Comparison of ENCODE assay signal across 22 cellular contexts in genomic region chr15:101614761-101615160, GRCh38.
"Had no signal": no experiment of that assay in that cellular context is flagged by ENCODE, and none has a peak within 500 bp of the region (broad histone marks: within the 10 kb centered on the region; RNA-seq: fewer than 3 reads in every experiment).

No MANE protein-coding gene starts in this region.

- ATAC-seq: activated naive CD8-positive, alpha-beta T cell treated with anti-CD3 and anti-CD28 coated beads, Interleukin-2, amount 50 U/mL, for 24 hours; foreskin keratinocyte; stimulated activated naive CD8-positive, alpha-beta T cell treated with anti-CD3 and anti-CD28 coated beads, Interleukin-15, amount 100 ng/mL, for 72 hours; T-helper 17 cell had no signal

- H3K9me3 Mint-ChIP-seq: activated CD4-positive, alpha-beta memory T cell treated with anti-CD3 and anti-CD28 coated beads for 36 hours; activated naive CD4-positive, alpha-beta T cell treated with anti-CD3 and anti-CD28 coated beads, Interleukin-2, amount 10 ng/mL, durations not matched to agents 7 days and 5 days; activated naive CD8-positive, alpha-beta T cell treated with anti-CD3 and anti-CD28 coated beads, Interleukin-2, amount 50 U/mL, for 24 hours; dendritic cell treated with granulocyte-macrophage colony-stimulating factor and Interleukin-4, amounts not matched to agents 40 ng/mL and 50 ng/mL, for 4 days; stimulated activated effector memory CD8-positive, alpha-beta T cell treated with anti-CD3 and anti-CD28 coated beads, Interleukin-12 subunit alpha, Interleukin-12 subunit beta, amount 100 ng/mL, for 72 hours; stimulated activated naive CD8-positive, alpha-beta T cell treated with anti-CD3 and anti-CD28 coated beads, Interleukin-15, amount 100 ng/mL, for 72 hours had no signal

- H3K27ac ChIP-seq: foreskin keratinocyte had no signal

- H3K4me1 ChIP-seq: foreskin keratinocyte had no signal

- H3K4me3 Mint-ChIP-seq: activated CD4-positive, alpha-beta memory T cell treated with anti-CD3 and anti-CD28 coated beads for 36 hours; activated naive CD4-positive, alpha-beta T cell treated with anti-CD3 and anti-CD28 coated beads, Interleukin-2, amount 10 ng/mL, durations not matched to agents 7 days and 5 days; activated naive CD8-positive, alpha-beta T cell treated with anti-CD3 and anti-CD28 coated beads, Interleukin-2, amount 50 U/mL, for 24 hours; dendritic cell treated with granulocyte-macrophage colony-stimulating factor and Interleukin-4, amounts not matched to agents 40 ng/mL and 50 ng/mL, for 4 days; stimulated activated effector memory CD8-positive, alpha-beta T cell treated with anti-CD3 and anti-CD28 coated beads, Interleukin-12 subunit alpha, Interleukin-12 subunit beta, amount 100 ng/mL, for 72 hours; stimulated activated naive CD8-positive, alpha-beta T cell treated with anti-CD3 and anti-CD28 coated beads, Interleukin-15, amount 100 ng/mL, for 72 hours; T-helper 17 cell had no signal

- H3K4me1 Mint-ChIP-seq: activated naive CD4-positive, alpha-beta T cell treated with anti-CD3 and anti-CD28 coated beads, Interleukin-2, amount 10 ng/mL, durations not matched to agents 7 days and 5 days; activated naive CD8-positive, alpha-beta T cell treated with anti-CD3 and anti-CD28 coated beads, Interleukin-2, amount 50 U/mL, for 24 hours had no signal

- DNase-seq: activated CD4-positive, alpha-beta memory T cell treated with anti-CD3 and anti-CD28 coated beads for 36 hours; activated CD4-positive, alpha-beta T cell treated with anti-CD3 and anti-CD28 coated beads for 48 hours; activated CD4-positive, CD25-positive, alpha-beta regulatory T cell; activated effector memory CD4-positive, alpha-beta T cell treated with anti-CD3 and anti-CD28 coated beads, Interleukin-2, amount 50 U/mL, for 16 hours; activated naive CD4-positive, alpha-beta T cell treated with anti-CD3 and anti-CD28 coated beads, Interleukin-2, amount 10 ng/mL, durations not matched to agents 7 days and 5 days; activated naive CD8-positive, alpha-beta T cell treated with anti-CD3 and anti-CD28 coated beads, Interleukin-2, amount 50 U/mL, for 24 hours; effector CD8-positive, alpha-beta T cell; foreskin keratinocyte; hippocampal formation; kidney glomerular epithelial cell; mammary epithelial cell; midbrain; small intestine; stimulated activated CD4-positive, alpha-beta T cell treated with anti-CD3 and anti-CD28 coated beads, Interleukin-2, amount 100 ng/mL, for 24 hours; stimulated activated naive CD8-positive, alpha-beta T cell treated with anti-CD3 and anti-CD28 coated beads, Interleukin-15, amount 100 ng/mL, for 72 hours; SW 1271; T-helper 17 cell had no signal

- H3K9me3 ChIP-seq: tibial artery had no signal

- H3K36me3 Mint-ChIP-seq: activated CD4-positive, alpha-beta memory T cell treated with anti-CD3 and anti-CD28 coated beads for 36 hours; activated naive CD4-positive, alpha-beta T cell treated with anti-CD3 and anti-CD28 coated beads, Interleukin-2, amount 10 ng/mL, durations not matched to agents 7 days and 5 days had no signal

- H3K36me3 ChIP-seq: cardiac muscle cell had no signal

- H3K27me3 ChIP-seq: cardiac muscle cell, tibial artery had no signal

- H3K4me3 ChIP-seq: cardiac muscle cell, tibial artery had no signal

- H3K27ac Mint-ChIP-seq: activated CD4-positive, alpha-beta memory T cell treated with anti-CD3 and anti-CD28 coated beads for 36 hours; activated naive CD4-positive, alpha-beta T cell treated with anti-CD3 and anti-CD28 coated beads, Interleukin-2, amount 10 ng/mL, durations not matched to agents 7 days and 5 days; activated naive CD8-positive, alpha-beta T cell treated with anti-CD3 and anti-CD28 coated beads, Interleukin-2, amount 50 U/mL, for 24 hours; dendritic cell treated with granulocyte-macrophage colony-stimulating factor and Interleukin-4, amounts not matched to agents 40 ng/mL and 50 ng/mL, for 4 days; progenitor cell of endocrine pancreas; stimulated activated effector memory CD8-positive, alpha-beta T cell treated with anti-CD3 and anti-CD28 coated beads, Interleukin-12 subunit alpha, Interleukin-12 subunit beta, amount 100 ng/mL, for 72 hours; stimulated activated naive CD8-positive, alpha-beta T cell treated with anti-CD3 and anti-CD28 coated beads, Interleukin-15, amount 100 ng/mL, for 72 hours; T-helper 17 cell had no signal

- H3K27me3 Mint-ChIP-seq: activated CD4-positive, alpha-beta memory T cell treated with anti-CD3 and anti-CD28 coated beads for 36 hours; activated naive CD4-positive, alpha-beta T cell treated with anti-CD3 and anti-CD28 coated beads, Interleukin-2, amount 10 ng/mL, durations not matched to agents 7 days and 5 days; activated naive CD8-positive, alpha-beta T cell treated with anti-CD3 and anti-CD28 coated beads, Interleukin-2, amount 50 U/mL, for 24 hours; stimulated activated naive CD8-positive, alpha-beta T cell treated with anti-CD3 and anti-CD28 coated beads, Interleukin-15, amount 100 ng/mL, for 72 hours; T-helper 17 cell had no signal
